ENCODE assay signal across 1 cellular context in genomic region chr1:96538001-96538649, GRCh38.
TF ChIP-seq lines count a peak whose summit lies in the region.

No MANE protein-coding gene starts in this region.

TF ChIP-seq in Ishikawa, 13 proteins besides CTCF, POLR2A, EP300 and RAD21 (continued from another document):
- no peak for TF ChIP-seq TAF1 (IDR thresholded peaks at IDR 0.05; ENCODE audit: low read depth)
- TF ChIP-seq YY1 (IDR thresholded peaks at IDR 0.05; ENCODE audit: low read depth): no peak
- TF ChIP-seq USF1 (IDR thresholded peaks at IDR 0.05): no peak
- no peak for TF ChIP-seq ZBTB7A (IDR thresholded peaks at IDR 0.05; ENCODE audit: low read depth)
- TF ChIP-seq MAX (IDR thresholded peaks at IDR 0.05): no peak
- TF ChIP-seq CEBPB (IDR thresholded peaks at IDR 0.05): no peak
- TF ChIP-seq EGR1 (IDR thresholded peaks at IDR 0.05): no peak
- TF ChIP-seq CREB1 (IDR thresholded peaks at IDR 0.05; ENCODE audit: low read depth): no peak
- TF ChIP-seq FOXM1 (IDR thresholded peaks at IDR 0.05; ENCODE audit: borderline replicate concordance, low read depth): no peak
